ENCODE assay signal across 1 cellular context in the genomic region with DNA sequence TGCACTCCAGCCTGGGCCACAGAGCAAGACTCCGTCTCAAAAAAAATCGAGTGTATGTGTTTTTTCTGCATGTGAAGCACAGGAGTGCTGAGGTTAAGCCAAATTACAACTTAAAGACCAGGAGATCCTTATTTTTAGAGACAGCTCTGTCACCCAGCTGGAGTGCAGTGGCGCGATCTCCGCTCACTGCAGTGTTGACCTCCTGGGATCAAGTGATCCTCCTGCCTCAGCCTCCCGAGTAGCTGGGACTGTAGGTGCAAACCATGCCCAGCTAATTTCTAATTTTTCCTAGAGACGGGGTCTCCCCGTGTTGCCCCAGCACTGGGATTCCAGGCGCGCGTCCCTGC.
TF ChIP-seq lines count a peak whose summit lies in the region.

No MANE protein-coding gene starts in this region.

TF ChIP-seq in WTC11, 78 proteins besides CTCF, POLR2A, EP300 and RAD21:
- TF ChIP-seq KAT7 (CRISPR knock-in tag; IDR thresholded peaks at IDR 0.05; ENCODE audit: borderline replicate concordance) (no peak), TEAD1 (CRISPR knock-in tag; IDR thresholded peaks at IDR 0.05) (no peak), ZNF416 (CRISPR knock-in tag; IDR thresholded peaks at IDR 0.05) (no peak), ELF4 (CRISPR knock-in tag; IDR thresholded peaks at IDR 0.05; ENCODE audit: low read depth) (no peak), NR1H2 (CRISPR knock-in tag; IDR thresholded peaks at IDR 0.05) (no peak), PRDM15 (CRISPR knock-in tag; IDR thresholded peaks at IDR 0.05) (no peak), MAX (CRISPR knock-in tag; IDR thresholded peaks at IDR 0.05) (no peak), NFATC4 (CRISPR knock-in tag; IDR thresholded peaks at IDR 0.05) (no peak), FOXP1 (CRISPR knock-in tag; IDR thresholded peaks at IDR 0.05; ENCODE audit: borderline replicate concordance) (no peak), SMAD3 (CRISPR knock-in tag; IDR thresholded peaks at IDR 0.05; ENCODE audit: borderline replicate concordance) (no peak), CREM (CRISPR knock-in tag; IDR thresholded peaks at IDR 0.05) (no peak), FOXP4 (CRISPR knock-in tag; IDR thresholded peaks at IDR 0.05) (no peak)
